Comparison of ENCODE assay signal across 8 cellular contexts in the genomic region with DNA sequence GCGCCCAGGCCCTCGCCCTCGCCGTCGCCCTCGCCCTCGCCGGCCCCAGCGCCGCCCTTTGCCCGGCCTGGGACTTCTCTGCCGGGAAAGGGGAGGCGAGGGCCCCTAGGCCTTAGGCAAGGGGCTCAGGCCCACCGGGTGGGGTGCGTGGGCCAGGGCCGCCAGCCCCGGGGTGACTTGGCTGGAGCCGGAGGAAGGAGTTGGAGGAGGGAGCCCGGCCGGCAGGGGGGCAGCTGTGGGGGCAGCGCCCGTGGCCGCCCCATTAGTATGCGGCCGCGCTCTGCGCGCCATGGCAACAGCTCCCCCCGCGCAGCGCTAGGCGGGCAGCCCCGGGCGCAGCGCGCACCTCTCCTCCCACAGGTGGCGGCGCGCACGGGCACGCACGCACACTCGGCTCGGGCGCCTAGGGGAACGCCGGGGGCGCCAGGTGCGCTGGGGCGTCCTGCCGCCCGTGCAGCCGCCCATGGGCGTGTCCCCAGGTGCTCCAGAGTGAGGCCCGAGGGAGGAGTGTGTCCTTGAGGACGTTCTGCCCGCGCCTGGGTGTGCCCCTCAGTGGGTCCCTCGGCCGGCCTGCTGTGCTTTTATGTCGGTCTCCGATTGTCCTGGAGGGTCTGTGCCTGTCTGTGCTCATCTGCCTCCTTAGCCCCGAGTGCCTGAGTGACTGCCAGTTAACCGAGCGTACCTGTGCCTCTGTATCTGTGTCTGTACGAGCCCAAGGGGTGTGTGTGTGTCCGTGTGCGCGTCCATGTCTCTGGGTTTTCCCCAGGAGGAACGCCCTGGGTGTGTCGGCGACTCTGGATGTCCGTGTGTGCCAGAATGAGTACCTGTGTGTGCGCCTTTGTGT. TPM values are rescaled to one million over a fixed set of nuclear protein-coding genes. Genes with fewer than 3 reads are reported as not detected.
A peak's percentile ranks its signal among the peaks of the same experiment; 100 is the strongest.
DNase-seq lines count a peak whose midpoint lies in the region; ATAC-seq, FAIRE-seq and TF ChIP-seq lines count a peak whose summit lies in the region.

No MANE protein-coding gene starts in this region.

- TF ChIP-seq RAD21 in HepG2 (CRISPR knock-in tag; IDR thresholded peaks at IDR 0.05) = no peak

- no peaks in the 10 kb centered on the region for H3K9me3 Mint-ChIP-seq in activated B cell treated with CpG ODN at 0.5 μM for 24 hours

- no peak for FAIRE-seq in HepG2 (lab: Jason Lieb, UNC)

- H3K36me3 ChIP-seq in HepG2 (replicated peaks in 1 of 2; ENCODE audit: control insufficient read depth in 1 of 2, insufficient read depth in 2 of 2, low read length in 2 of 2) = no peaks in the 10 kb centered on the region

- POLR2A ChIA-PET in activated B cell treated with CpG ODN at 0.5 μM for 24 hours (lab: Charles Lee) (interaction anchor here (0.6 to 2.5 kb wide), 5 partner anchors 28 to 101 kb away, joined by 3 to 6 read pairs (median 4); no protein-coding TSS in a partner anchor), HepG2 (lab: Yijun Ruan, JAX) (interaction anchor here (1.1 to 1.9 kb wide), 7 partner anchors 14 to 55 kb away, joined by 3 to 6 read pairs (median 5); no protein-coding TSS in a partner anchor)

- peak overlapping the region; percentile 100 for H3K4me2 ChIP-seq in HepG2 (ENCODE audit: low read depth, low read length)

- H3K4me1 ChIP-seq in HepG2 (ENCODE audit: insufficient read depth, low read length) = peaks cover 63% of the 10 kb centered on the region

- no peak for TF ChIP-seq POLR2A in HepG2 (IDR thresholded peaks at IDR 0.05; ENCODE audit: insufficient read depth in 1 of 2, low read depth in 2 of 2, low read length in 2 of 2)

- no TSS peak for BruUV-seq in HepG2 (replicated peaks; lab: Mats Ljungman, UMichigan)

- no peaks in the 10 kb centered on the region for H4K20me1 ChIP-seq in HepG2 (ENCODE audit: insufficient read depth, low read length)

- no peak for TF ChIP-seq CTCF in activated B cell treated with CpG ODN at 0.5 μM for 24 hours (IDR thresholded peaks at IDR 0.05)
- TF ChIP-seq CTCF in HepG2 (CRISPR knock-in tag; IDR thresholded peaks at IDR 0.05) = peak; percentile 9; the same call in 1 of the 2 replicates

- peak; percentile 57 for ATAC-seq in activated B cell treated with CpG ODN at 0.5 μM for 24 hours (ENCODE audit: low read depth)
- ATAC-seq in HepG2 = peak; percentile 66
- ATAC-seq in GM21447 (IDR thresholded peaks at IDR 0.05; ENCODE audit: unreplicated experiment) = no peak

- H3K9ac ChIP-seq in HepG2 (ENCODE audit: insufficient read depth, low read depth, low read length) = peak overlapping the region; percentile 64

- TF ChIP-seq EP300 in HepG2 (IDR thresholded peaks at IDR 0.05; ENCODE audit: low read depth in 2 of 2, low read length in 2 of 2) (no peak), HepG2 (CRISPR knock-in tag; IDR thresholded peaks at IDR 0.05; ENCODE audit: borderline replicate concordance) (no peak)

- peak overlapping the region; percentile 76 for H3K4me3 Mint-ChIP-seq in activated B cell treated with CpG ODN at 0.5 μM for 24 hours

- intact Hi-C loops in activated B cell treated with CpG ODN at 0.5 μM for 24 hours (cut with micrococcal nuclease) (loop anchor here (1.0 to 5.0 kb wide), 5 partner anchors 40 to 135 kb away; no protein-coding TSS in a partner anchor), HepG2 (cut with micrococcal nuclease; ENCODE audit: unreplicated experiment) (loop anchor here (5.0 kb wide), 1 partner anchor 44 kb away; no protein-coding TSS in a partner anchor)

- H2AFZ ChIP-seq in HepG2 (ENCODE audit: low read length) = no peak overlapping the region

- H3K27me3 Mint-ChIP-seq in activated B cell treated with CpG ODN at 0.5 μM for 24 hours = no peaks in the 10 kb centered on the region

- CTCF ChIA-PET in activated B cell treated with CpG ODN at 0.5 μM for 24 hours (lab: Charles Lee) (interaction anchor here (0.9 to 1.9 kb wide), 6 partner anchors 29 to 112 kb away, joined by 3 to 8 read pairs (median 4); no protein-coding TSS in a partner anchor), HepG2 (lab: Yijun Ruan, JAX; ENCODE audit: low intra/inter-chr PET ratio, low total read pairs) (no interaction called here)

- H3K9me3 ChIP-seq in HepG2 (ENCODE audit: low read length) = no peaks in the 10 kb centered on the region

- no peaks in the 10 kb centered on the region for H3K79me2 ChIP-seq in HepG2 (ENCODE audit: insufficient read depth, low read length)

- DNase-seq in COR-L47 (lab: John Stamatoyannopoulos, UW) = peak; percentile 97
- DNase-seq in NAMALWA (ENCODE audit: low spot score) = peak; percentile 84
- peak; percentile 67 for DNase-seq in activated B cell treated with CpG ODN at 0.5 μM for 24 hours
- DNase-seq in cerebellum (ENCODE audit: low spot score) = peak; percentile 66
- DNase-seq in HepG2 (ENCODE audit: low spot score) = no peak
- peak; percentile 45 for DNase-seq in stimulated activated CD8-positive, alpha-beta memory T cell treated with anti-CD3 and anti-CD28 coated beads, Interleukin-4, amount 100 ng/mL, for 48 hours
- no peak for DNase-seq in COLO829 (ENCODE audit: low spot score)

- H3K27ac ChIP-seq in HepG2 (ENCODE audit: extremely low read length, insufficient read depth, low read length) = peak overlapping the region; percentile 27

- H3K4me1 Mint-ChIP-seq in activated B cell treated with CpG ODN at 0.5 μM for 24 hours = peaks cover 53% of the 10 kb centered on the region

- WGBS in HepG2 (ENCODE audit: low lambda C conversion rate) = 6% methylated on average over 7 of the region's 74 CpGs

- no peaks in the 10 kb centered on the region for H3K27me3 ChIP-seq in HepG2 (ENCODE audit: control insufficient read depth in 1 of 2, insufficient read depth in 2 of 2, low read length in 2 of 2)

- H3K36me3 Mint-ChIP-seq in activated B cell treated with CpG ODN at 0.5 μM for 24 hours (ENCODE audit: low read depth) = peaks cover under 1% of the 10 kb centered on the region

- peak overlapping the region; percentile 56 to 79 (median 60) for H3K4me3 ChIP-seq in HepG2 (replicated peaks in 1 of 3; ENCODE audit: insufficient read depth in 1 of 3, low read depth in 2 of 3, low read length in 3 of 3)

- H3K27ac Mint-ChIP-seq in activated B cell treated with CpG ODN at 0.5 μM for 24 hours = peak overlapping the region; percentile 81

- in situ Hi-C loops in HepG2 (cut with HindIII; ENCODE audit: extremely low pct_ligation_motif_present, low pct_unique_long_range_greater_than_20kb) = no loop called here

TF ChIP-seq in HepG2, 621 proteins besides CTCF, POLR2A, EP300 and RAD21 (continues in another document):
- TF ChIP-seq PRPF4 (IDR thresholded peaks at IDR 0.05; ENCODE audit: low read depth, low read length, poor library complexity, severe bottlenecking) (no peak), MYC (CRISPR knock-in tag; IDR thresholded peaks at IDR 0.05; ENCODE audit: borderline replicate concordance) (0 out of 2 replicates have a peak, but pooled peaks have one; percentile 19), ZNF598 (CRISPR knock-in tag; IDR thresholded peaks at IDR 0.05; ENCODE audit: borderline replicate concordance) (no peak), ZNF143 (CRISPR knock-in tag; IDR thresholded peaks at IDR 0.05) (no peak), MED13 (CRISPR knock-in tag; IDR thresholded peaks at IDR 0.05) (no peak), ZNF776 (CRISPR knock-in tag; IDR thresholded peaks at IDR 0.05) (peak; percentile 87; the same call in 1 of the 2 replicates)
- TF ChIP-seq, protein P1, sequence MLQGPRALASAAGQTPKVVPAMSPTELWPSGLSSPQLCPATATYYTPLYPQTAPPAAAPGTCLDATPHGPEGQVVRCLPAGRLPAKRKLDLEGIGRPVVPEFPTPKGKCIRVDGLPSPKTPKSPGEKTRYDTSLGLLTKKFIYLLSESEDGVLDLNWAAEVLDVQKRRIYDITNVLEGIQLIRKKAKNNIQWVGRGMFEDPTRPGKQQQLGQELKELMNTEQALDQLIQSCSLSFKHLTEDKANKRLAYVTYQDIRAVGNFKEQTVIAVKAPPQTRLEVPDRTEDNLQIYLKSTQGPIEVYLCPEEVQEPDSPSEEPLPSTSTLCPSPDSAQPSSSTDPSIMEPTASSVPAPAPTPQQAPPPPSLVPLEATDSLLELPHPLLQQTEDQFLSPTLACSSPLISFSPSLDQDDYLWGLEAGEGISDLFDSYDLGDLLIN (CRISPR knock-in tag; IDR thresholded peaks at IDR 0.05; ENCODE audit: borderline replicate concordance) = no peak
- TF ChIP-seq, protein P2, sequence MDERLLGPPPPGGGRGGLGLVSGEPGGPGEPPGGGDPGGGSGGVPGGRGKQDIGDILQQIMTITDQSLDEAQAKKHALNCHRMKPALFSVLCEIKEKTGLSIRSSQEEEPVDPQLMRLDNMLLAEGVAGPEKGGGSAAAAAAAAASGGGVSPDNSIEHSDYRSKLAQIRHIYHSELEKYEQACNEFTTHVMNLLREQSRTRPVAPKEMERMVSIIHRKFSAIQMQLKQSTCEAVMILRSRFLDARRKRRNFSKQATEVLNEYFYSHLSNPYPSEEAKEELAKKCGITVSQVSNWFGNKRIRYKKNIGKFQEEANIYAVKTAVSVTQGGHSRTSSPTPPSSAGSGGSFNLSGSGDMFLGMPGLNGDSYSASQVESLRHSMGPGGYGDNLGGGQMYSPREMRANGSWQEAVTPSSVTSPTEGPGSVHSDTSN (CRISPR knock-in tag; IDR thresholded peaks at IDR 0.05) = no peak

RNA-seq across cellular contexts. Expression of a gene that starts 38.1 kb away (rescaled TPM):
- total RNA-seq in activated B cell treated with CpG ODN at 0.5 μM for 24 hours (136 and 137 TPM in 2 replicates), cerebellum (15.2 TPM), HepG2 (2016; rRNA removed; fragmentation: Illumina TruSeq; extraction: Trizol) (10.4 and 16.9 TPM in 2 replicates)
- total RNA-seq in HepG2 (2016; cell fraction: cytosol; rRNA removed; fragmentation: Illumina TruSeq; extraction: Trizol; ENCODE audit: low read depth) = 3.7 and 4.4 TPM in 2 replicates
- total RNA-seq in HepG2 (2016; cell fraction: insoluble cytoplasmic fraction; rRNA removed; fragmentation: Illumina TruSeq; extraction: Trizol) = 10.6 and 15.8 TPM in 2 replicates
- 17.2 and 17.7 TPM in 2 replicates for total RNA-seq in HepG2 (2016; cell fraction: membrane; rRNA removed; fragmentation: Illumina TruSeq; extraction: Trizol)
- 13.0 and 13.9 TPM in 2 replicates for total RNA-seq in HepG2 (2016; cell fraction: nucleus; rRNA removed; fragmentation: Illumina TruSeq; extraction: Trizol)
- 26.4 and 27.7 TPM in 2 replicates for polyA plus RNA-seq in HepG2 (2011; rRNA removed)
- 16.3 and 16.7 TPM in 2 replicates for polyA plus RNA-seq in HepG2 (2011; cell fraction: cytosol; rRNA removed)
- polyA plus RNA-seq in HepG2 (2011; cell fraction: nucleus; rRNA removed) = 25.0 and 25.9 TPM in 2 replicates
- polyA plus RNA-seq in HepG2 (2012) = 29.4 and 35.1 TPM in 2 replicates
- 2.7 and 3.1 TPM in 2 replicates for polyA plus RNA-seq in HepG2 (2016; cell fraction: cytosol; fragmentation: Illumina TruSeq; extraction: Trizol; ENCODE audit: low read depth)
- polyA plus RNA-seq in HepG2 (2016; cell fraction: insoluble cytoplasmic fraction; fragmentation: Illumina TruSeq; extraction: Trizol; ENCODE audit: low read depth) = 21.4 and 26.0 TPM in 2 replicates
- 12.8 and 13.7 TPM in 2 replicates for polyA plus RNA-seq in HepG2 (2016; cell fraction: membrane; fragmentation: Illumina TruSeq; extraction: Trizol; ENCODE audit: low read depth)
- polyA plus RNA-seq in HepG2 (2016; cell fraction: nucleus; fragmentation: Illumina TruSeq; extraction: Trizol; ENCODE audit: insufficient read depth, low read depth) = 23.0 and 25.5 TPM in 2 replicates
- 45.6 and 56.9 TPM in 2 replicates for polyA minus RNA-seq in HepG2 (2011; rRNA and poly(A)+ RNA removed; ENCODE audit: low replicate concordance)
- polyA minus RNA-seq in HepG2 (2011; cell fraction: cytosol; rRNA and poly(A)+ RNA removed) = 22.2 and 26.7 TPM in 2 replicates
- 22.0 and 23.7 TPM in 2 replicates for polyA minus RNA-seq in HepG2 (2011; cell fraction: nucleus; rRNA and poly(A)+ RNA removed)

Comparison
In these comparisons a context has a peak if more than half of its experiments do, and no peak if none do; other contexts are left out.
1. DNase-seq: peak in COR-L47 (single experiment), NAMALWA (single experiment), activated B cell treated with CpG ODN at 0.5 μM for 24 hours (single experiment), cerebellum (single experiment) and stimulated activated CD8-positive, alpha-beta memory T cell treated with anti-CD3 and anti-CD28 coated beads, Interleukin-4, amount 100 ng/mL, for 48 hours (single experiment); none in HepG2 (single experiment) and COLO829 (single experiment).